In the genomic region with DNA sequence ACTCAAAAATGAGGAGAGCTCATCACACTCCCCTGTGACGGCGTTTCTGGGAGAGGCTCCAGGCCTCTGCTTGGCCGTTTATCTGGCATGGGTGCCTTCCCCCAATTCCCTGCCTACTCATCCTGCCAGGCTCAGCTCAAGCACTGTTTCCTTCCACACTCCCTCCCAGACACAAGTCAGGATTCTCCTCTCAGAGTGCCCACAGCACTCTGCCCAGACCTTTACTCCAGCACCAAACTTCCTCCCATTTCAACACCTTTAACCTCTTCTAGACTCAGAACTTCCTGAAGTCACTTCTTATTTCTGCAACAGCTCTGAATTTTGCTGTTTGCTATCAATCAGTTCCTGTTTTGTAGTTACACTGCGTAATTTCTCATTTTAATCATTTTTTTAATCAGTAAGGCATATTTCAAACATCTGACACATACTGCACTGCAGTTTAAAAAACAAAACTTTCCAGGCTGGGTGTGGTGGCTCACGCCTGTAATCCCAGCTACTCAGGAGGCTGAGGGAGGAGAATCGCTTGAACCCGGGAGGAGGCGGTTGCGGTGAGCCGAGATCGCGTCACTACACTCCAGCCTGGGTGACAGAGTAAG, we compare ENCODE assay signal across 1 cellular context.
TF ChIP-seq lines count a peak whose summit lies in the region.

No MANE protein-coding gene starts in this region.

TF ChIP-seq in SK-N-SH treated with all-trans-retinoic acid at 6 μM for 48 hours, 23 proteins besides CTCF, POLR2A, EP300 and RAD21 (continued from another document):
- TF ChIP-seq TSHZ2 (CRISPR knock-in tag; IDR thresholded peaks at IDR 0.05) (no peak), RARB (CRISPR knock-in tag; IDR thresholded peaks at IDR 0.05) (no peak), ZNF8 (CRISPR knock-in tag; IDR thresholded peaks at IDR 0.05) (no peak), ESRRG (CRISPR knock-in tag; IDR thresholded peaks at IDR 0.05) (no peak), ZC3H10 (CRISPR knock-in tag; IDR thresholded peaks at IDR 0.05) (no peak), ZFP30 (CRISPR knock-in tag; IDR thresholded peaks at IDR 0.05) (no peak), ZNF70 (CRISPR knock-in tag; IDR thresholded peaks at IDR 0.05) (no peak)
- TF ChIP-seq, protein P1, sequence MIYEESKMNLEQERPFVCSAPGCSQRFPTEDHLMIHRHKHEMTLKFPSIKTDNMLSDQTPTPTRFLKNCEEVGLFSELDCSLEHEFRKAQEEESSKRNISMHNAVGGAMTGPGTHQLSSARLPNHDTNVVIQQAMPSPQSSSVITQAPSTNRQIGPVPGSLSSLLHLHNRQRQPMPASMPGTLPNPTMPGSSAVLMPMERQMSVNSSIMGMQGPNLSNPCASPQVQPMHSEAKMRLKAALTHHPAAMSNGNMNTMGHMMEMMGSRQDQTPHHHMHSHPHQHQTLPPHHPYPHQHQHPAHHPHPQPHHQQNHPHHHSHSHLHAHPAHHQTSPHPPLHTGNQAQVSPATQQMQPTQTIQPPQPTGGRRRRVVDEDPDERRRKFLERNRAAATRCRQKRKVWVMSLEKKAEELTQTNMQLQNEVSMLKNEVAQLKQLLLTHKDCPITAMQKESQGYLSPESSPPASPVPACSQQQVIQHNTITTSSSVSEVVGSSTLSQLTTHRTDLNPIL (CRISPR knock-in tag; IDR thresholded peaks at IDR 0.05; ENCODE audit: low read depth) = no peak
TF ChIP-seq in SK-N-SH treated with all-trans-retinoic acid at 6 μM for 48 hours: peak in this region for 0.
